In genomic region chr15:53272116-53272515, GRCh38 we compare ENCODE assay signal across 35 cellular contexts.
DNase-seq lines count a peak whose midpoint lies in the region; ATAC-seq, FAIRE-seq and TF ChIP-seq lines count a peak whose summit lies in the region.
"Had no signal": no experiment of that assay in that cellular context is flagged by ENCODE, and none has a peak within 500 bp of the region (broad histone marks: within the 10 kb centered on the region; RNA-seq: fewer than 3 reads in every experiment).

No MANE protein-coding gene starts in this region.

- DNase-seq in GM23338 (ENCODE audit: low spot score), result no peak
- no peak for DNase-seq in H1 (ENCODE audit: low read depth in 1 of 2, low spot score in 2 of 2)
- peak; percentile 53 for DNase-seq in mesendoderm
- DNase-seq in central memory CD4-positive, alpha-beta T cell, result no peak
- DNase-seq in osteocyte (ENCODE audit: extremely low spot score, unreplicated experiment), result no peak
- DNase-seq: 8988T; ACHN; AML-193; BE2C; C1 segment of cervical spinal cord; Caco-2; Calu3; CD4-positive, alpha-beta memory T cell; CD4-positive, alpha-beta T cell; CD4-positive, CD25-positive, alpha-beta regulatory T cell; CD8-positive, alpha-beta memory T cell; CD8-positive, alpha-beta T cell; COR-L47; DMS 273 treated with DMSO at 0.1 percent for 48 hours; DMS153; DMS53; DMS79; DMS79 treated with DMSO at 0.1 percent for 48 hours; DND-41; EL had no signal

- no peak overlapping the region for H2BK5ac ChIP-seq in H1 (ENCODE audit: low read depth, low read length)
- no peak overlapping the region for H2BK5ac ChIP-seq in mesendoderm (ENCODE audit: low read length)

- H3K18ac ChIP-seq in H1 (ENCODE audit: extremely low read depth, low read length) (no peak overlapping the region), mesendoderm (ENCODE audit: low read length) (peak overlapping the region; percentile 5)

- H3K4ac ChIP-seq in H1 (replicated peaks; ENCODE audit: insufficient read length, low read depth, low read length), result no peak overlapping the region
- no peak overlapping the region for H3K4ac ChIP-seq in mesendoderm (ENCODE audit: low read depth, low read length)

- H2AK5ac ChIP-seq in H1 (ENCODE audit: low read depth, low read length), result no peak overlapping the region
- no peak overlapping the region for H2AK5ac ChIP-seq in mesendoderm (ENCODE audit: low read length)

- H3K23me2 ChIP-seq in H1 (ENCODE audit: low read depth, low read length), result no peaks in the 10 kb centered on the region; the same call in 1 of the 2 replicates

- H3K27me3 ChIP-seq in GM23338 (ENCODE audit: insufficient read depth) (no peaks in the 10 kb centered on the region), H1 (replicated peaks in 1 of 4; ENCODE audit: control insufficient read depth in 3 of 4, extremely low read depth in 1 of 4, insufficient read depth in 3 of 4, low read length in 3 of 4) (no peaks in the 10 kb centered on the region), mesendoderm (ENCODE audit: insufficient read depth, low read length, poor library complexity) (no peaks in the 10 kb centered on the region)
- H3K27me3 ChIP-seq: BE2C; BLaER1; BLaER1 treated with 17β-estradiol and CSF1 and Interleukin-3, amounts not matched to agents 10 nM and 100 nM had no signal

- H3K4me1 ChIP-seq in GM23338 (ENCODE audit: insufficient read depth) (no peaks in the 10 kb centered on the region), H1 (replicated peaks in 1 of 4; ENCODE audit: control insufficient read depth in 3 of 4, insufficient read depth in 4 of 4, low read length in 3 of 4) (peaks cover 0 to 5% (median 0%) of the 10 kb centered on the region in 4 experiments; a peak in 1 of 7 replicates), mesendoderm (ENCODE audit: control insufficient read depth, low read depth, low read length) (peaks cover 10% of the 10 kb centered on the region)
- H3K4me1 ChIP-seq: A549, BE2C, BLaER1, Caco-2 had no signal

- no peak overlapping the region for H2BK20ac ChIP-seq in H1 (ENCODE audit: low read length)

- TF ChIP-seq EP300 in H1 (IDR thresholded peaks at IDR 0.05; ENCODE audit: borderline replicate concordance in 1 of 2, low read depth in 2 of 2, low read length in 2 of 2), result no peak

- no peak for FAIRE-seq in H1 (lab: Jason Lieb, UNC)
- FAIRE-seq: A204.1, A549, D721Med had no signal

- H3K79me2 ChIP-seq in GM23338 (replicated peaks; ENCODE audit: insufficient read depth) (no peaks in the 10 kb centered on the region), H1 (ENCODE audit: control insufficient read depth in 1 of 2, insufficient read depth in 2 of 2, low read length in 2 of 2) (no peaks in the 10 kb centered on the region), mesendoderm (ENCODE audit: control insufficient read depth, insufficient read depth, low read length) (no peaks in the 10 kb centered on the region)

- no peaks in the 10 kb centered on the region for H3K27me3 Mint-ChIP-seq in GM23338 (ENCODE audit: insufficient read depth, low read depth, poor library complexity)
- H3K27me3 Mint-ChIP-seq in osteocyte (ENCODE audit: unreplicated experiment), result no peaks in the 10 kb centered on the region
- H3K27me3 Mint-ChIP-seq: CD4-positive, alpha-beta T cell; CD4-positive, CD25-positive, alpha-beta regulatory T cell; CD8-positive, alpha-beta memory T cell had no signal

- H2BK15ac ChIP-seq in H1 (ENCODE audit: low read length), result no peak overlapping the region
- no peak overlapping the region for H2BK15ac ChIP-seq in mesendoderm (replicated peaks; ENCODE audit: low read depth)

- H3K9ac ChIP-seq in H1 (replicated peaks in 1 of 4; ENCODE audit: extremely low read depth in 1 of 4, low read depth in 3 of 4, low read length in 3 of 4) (no peak overlapping the region), mesendoderm (ENCODE audit: low read length) (no peak overlapping the region)
- H3K9ac ChIP-seq: BLaER1; BLaER1 treated with 17β-estradiol and CSF1 and Interleukin-3, amounts not matched to agents 10 nM and 100 nM had no signal

- H3K27ac Mint-ChIP-seq in GM23338 (no peak overlapping the region), osteocyte (ENCODE audit: unreplicated experiment) (no peak overlapping the region)
- H3K27ac Mint-ChIP-seq: B cell; CD14-positive monocyte; CD4-positive, alpha-beta memory T cell; CD4-positive, alpha-beta T cell; CD4-positive, CD25-positive, alpha-beta regulatory T cell; CD8-positive, alpha-beta memory T cell; CD8-positive, alpha-beta T cell had no signal

- CTCF ChIA-PET in H1 (lab: Charles Lee; ENCODE audit: partially characterized antibody), result no interaction called here

- no peak overlapping the region for H2BK12ac ChIP-seq in H1 (ENCODE audit: low read depth, low read length)

- WGBS in H1 (ENCODE audit: extremely low coverage in 1 of 2, insufficient coverage in 1 of 2, insufficient read length in 1 of 2, insufficient replicate concordance in 2 of 2, low coverage in 1 of 2, low lambda C conversion rate in 2 of 2, missing lambda C conversion rate in 1 of 2), 2 experiments, result 0% methylated on average over 1 of the region's 1 CpG; no CpG with 5 or more reads in 1 of the 2 experiments
- WGBS in mesendoderm (ENCODE audit: extremely low coverage, insufficient coverage, low lambda C conversion rate), result no CpG with 5 or more reads among the region's 1 CpG

- H4K5ac ChIP-seq in H1 (ENCODE audit: insufficient read length, low read depth, low read length), result no peak overlapping the region
- H4K5ac ChIP-seq in mesendoderm (ENCODE audit: low read length), result no peak overlapping the region

- H3K27ac ChIP-seq in GM23338 (ENCODE audit: low read depth) (no peak overlapping the region), H1 (ENCODE audit: low read depth, low read length) (no peak overlapping the region), mesendoderm (ENCODE audit: low read depth, low read length) (no peak overlapping the region)
- H3K27ac ChIP-seq: 22Rv1; A549; BLaER1; BLaER1 treated with 17β-estradiol and CSF1 and Interleukin-3, amounts not matched to agents 10 nM and 100 nM; C4-2B had no signal

- no peak for TF ChIP-seq POLR2A in H1 (IDR thresholded peaks at IDR 0.05; ENCODE audit: control extremely low read depth in 1 of 2, low read depth in 2 of 2, low read length in 2 of 2)

- H3K4me3 Mint-ChIP-seq in GM23338, result no peak overlapping the region
- no peak overlapping the region for H3K4me3 Mint-ChIP-seq in osteocyte (ENCODE audit: unreplicated experiment)
- H3K4me3 Mint-ChIP-seq: B cell; CD14-positive monocyte; CD4-positive, alpha-beta memory T cell; CD4-positive, alpha-beta T cell; CD4-positive, CD25-positive, alpha-beta regulatory T cell; CD8-positive, alpha-beta memory T cell; CD8-positive, alpha-beta T cell had no signal

- no peak overlapping the region for H2AFZ ChIP-seq in GM23338
- H2AFZ ChIP-seq in H1 (ENCODE audit: low read length), result peak overlapping the region; percentile 88; the same call in 1 of the 2 replicates

- H4K8ac ChIP-seq in H1 (ENCODE audit: extremely low read depth, insufficient read depth, low read length), result no peak overlapping the region
- H4K8ac ChIP-seq in mesendoderm (ENCODE audit: low read depth, low read length), result no peak overlapping the region

- no peaks in the 10 kb centered on the region for H3K79me1 ChIP-seq in H1 (ENCODE audit: low read depth, low read length)
- no peaks in the 10 kb centered on the region for H3K79me1 ChIP-seq in mesendoderm (ENCODE audit: low read length)

- TF ChIP-seq RAD21 in H1 (IDR thresholded peaks at IDR 0.05 in 1 of 2, conservative IDR thresholded peaks at IDR 0.05 in 1 of 2; ENCODE audit: low read depth in 2 of 2, low read length in 2 of 2), result no peak

- H3K4me2 ChIP-seq in GM23338 (no peak overlapping the region), H1 (ENCODE audit: insufficient read depth in 1 of 2, low read depth in 2 of 2, low read length in 2 of 2) (no peak overlapping the region), mesendoderm (ENCODE audit: low read length) (no peak overlapping the region)
- H3K4me2 ChIP-seq: A549; BLaER1; BLaER1 treated with 17β-estradiol and CSF1 and Interleukin-3, amounts not matched to agents 10 nM and 100 nM had no signal

- H2BK120ac ChIP-seq in H1 (replicated peaks; ENCODE audit: low read depth, low read length), result no peak overlapping the region
- no peak overlapping the region for H2BK120ac ChIP-seq in mesendoderm (ENCODE audit: low read depth, low read length)

- no peaks in the 10 kb centered on the region for H3F3A ChIP-seq in GM23338 (replicated peaks; ENCODE audit: low read depth)

- ATAC-seq in GM23338 (peak; percentile 53), HG03175 (IDR thresholded peaks at IDR 0.05; ENCODE audit: unreplicated experiment) (no peak)
- ATAC-seq: A549; CD8-positive, alpha-beta T cell had no signal

- H3K4me1 Mint-ChIP-seq in GM23338, result peaks cover 8% of the 10 kb centered on the region
- H3K4me1 Mint-ChIP-seq in osteocyte (ENCODE audit: unreplicated experiment), result no peaks in the 10 kb centered on the region
- H3K4me1 Mint-ChIP-seq: B cell; CD14-positive monocyte; CD4-positive, alpha-beta memory T cell; CD4-positive, CD25-positive, alpha-beta regulatory T cell; CD8-positive, alpha-beta memory T cell had no signal

- H4K20me1 ChIP-seq in GM23338 (replicated peaks; ENCODE audit: insufficient read depth) (no peaks in the 10 kb centered on the region), H1 (replicated peaks in 1 of 2; ENCODE audit: control insufficient read depth in 1 of 2, insufficient read depth in 2 of 2, low read length in 2 of 2) (no peaks in the 10 kb centered on the region)
- H4K20me1 ChIP-seq: BLaER1; BLaER1 treated with 17β-estradiol and CSF1 and Interleukin-3, amounts not matched to agents 10 nM and 100 nM had no signal

- POLR2A ChIA-PET in H1 (lab: Charles Lee; ENCODE audit: partially characterized antibody), result no interaction called here

- no peaks in the 10 kb centered on the region for H3K36me3 Mint-ChIP-seq in GM23338 (ENCODE audit: low read depth)
- no peaks in the 10 kb centered on the region for H3K36me3 Mint-ChIP-seq in osteocyte (ENCODE audit: unreplicated experiment)
- H3K36me3 Mint-ChIP-seq: CD14-positive monocyte; CD4-positive, alpha-beta memory T cell; CD4-positive, CD25-positive, alpha-beta regulatory T cell; CD8-positive, alpha-beta memory T cell; CD8-positive, alpha-beta T cell had no signal

- no peak overlapping the region for H4K91ac ChIP-seq in H1 (replicated peaks; ENCODE audit: insufficient read length, low read length)

- H3K14ac ChIP-seq in H1 (ENCODE audit: insufficient read length), result no peak overlapping the region

- H3K9me3 Mint-ChIP-seq in GM23338 (no peaks in the 10 kb centered on the region), osteocyte (ENCODE audit: unreplicated experiment) (peaks cover 7% of the 10 kb centered on the region)
- H3K9me3 Mint-ChIP-seq: CD4-positive, alpha-beta T cell; CD8-positive, alpha-beta T cell had no signal

- H3K36me3 ChIP-seq in GM23338 (ENCODE audit: insufficient read depth) (peaks cover 5% of the 10 kb centered on the region; the same call in 1 of the 2 replicates), H1 (ENCODE audit: control insufficient read depth in 2 of 4, insufficient read depth in 4 of 4, low read length in 3 of 4) (no peaks in the 10 kb centered on the region), mesendoderm (ENCODE audit: control insufficient read depth, insufficient read depth, low read length) (no peaks in the 10 kb centered on the region)
- H3K36me3 ChIP-seq: BE2C; BLaER1; BLaER1 treated with 17β-estradiol and CSF1 and Interleukin-3, amounts not matched to agents 10 nM and 100 nM had no signal

- no peaks in the 10 kb centered on the region for H3K9me3 ChIP-seq in H1 (ENCODE audit: insufficient read depth in 2 of 2, low read depth in 1 of 2, low read length in 1 of 2)
- H3K9me3 ChIP-seq: A549; BE2C; BLaER1; BLaER1 treated with 17β-estradiol and CSF1 and Interleukin-3, amounts not matched to agents 10 nM and 100 nM; Caco-2 had no signal

- no peak overlapping the region for H3K23ac ChIP-seq in H1 (ENCODE audit: insufficient read length)
- H3K23ac ChIP-seq in mesendoderm (ENCODE audit: low read length), result no peak overlapping the region

- H3K9me2 ChIP-seq in GM23338 (ENCODE audit: insufficient read depth), result no peaks in the 10 kb centered on the region

- H3K4me3 ChIP-seq in GM23338, result no peak overlapping the region
- H3K4me3 ChIP-seq in H1 (ENCODE audit: extremely low read depth in 1 of 4, insufficient read depth in 2 of 4, low read depth in 3 of 4, low read length in 4 of 4), result no peak overlapping the region
- H3K4me3 ChIP-seq in mesendoderm (ENCODE audit: low read length), result no peak overlapping the region
- H3K4me3 ChIP-seq: A549; BLaER1; BLaER1 treated with 17β-estradiol and CSF1 and Interleukin-3, amounts not matched to agents 10 nM and 100 nM had no signal

- no peak for TF ChIP-seq CTCF in GM23338 (conservative IDR thresholded peaks at IDR 0.05; ENCODE audit: low read depth in 2 of 2)
- TF ChIP-seq CTCF in H1 (IDR thresholded peaks at IDR 0.05; ENCODE audit: control extremely low read depth in 1 of 3, insufficient read depth in 1 of 3, low read depth in 1 of 3, low read length in 3 of 3), result no peak
- TF ChIP-seq CTCF in osteocyte (IDR thresholded peaks at IDR 0.05), result no peak

- H3K56ac ChIP-seq in H1 (replicated peaks; ENCODE audit: insufficient read length, low read depth, low read length) (no peak overlapping the region), mesendoderm (ENCODE audit: low read length) (no peak overlapping the region)
